8 cellular contexts compared by ENCODE assay signal in genomic region chr16:2468725-2469398, GRCh38. TPM values are rescaled to one million over a fixed set of nuclear protein-coding genes. Genes with fewer than 3 reads are reported as not detected.
DNase-seq lines count a peak whose midpoint lies in the region; ATAC-seq and TF ChIP-seq lines count a peak whose summit lies in the region.

No MANE protein-coding gene starts in this region.

- H3K9me3 ChIP-seq in A673 (ENCODE audit: low read depth, low read length, poor library complexity, severe bottlenecking) (no peaks in the 10 kb centered on the region), GM23248 (ENCODE audit: low read depth) (no peaks in the 10 kb centered on the region), ectodermal cell (ENCODE audit: control insufficient read depth, low read length) (no peaks in the 10 kb centered on the region)

- H3K9ac ChIP-seq in GM23248 (no peak overlapping the region), rectal smooth muscle tissue (ENCODE audit: low read length) (no peak overlapping the region)

- H3K79me2 ChIP-seq in GM23248 (ENCODE audit: insufficient read depth): no peaks in the 10 kb centered on the region

- no TSS peak for BruUV-seq in A673 (replicated peaks; lab: Mats Ljungman, UMichigan)

- TF ChIP-seq CTCF in A673 (conservative IDR thresholded peaks at IDR 0.05; ENCODE audit: low read depth, low read length): no peak

- no peaks in the 10 kb centered on the region for H3K36me3 ChIP-seq in A673 (ENCODE audit: insufficient read depth, low read length, poor library complexity, severe bottlenecking)
- H3K36me3 ChIP-seq in GM23248 (ENCODE audit: low read depth): no peaks in the 10 kb centered on the region
- no peaks in the 10 kb centered on the region for H3K36me3 ChIP-seq in ectodermal cell (ENCODE audit: control insufficient read depth, insufficient read depth, low read length)
- H3K36me3 ChIP-seq in rectal smooth muscle tissue (ENCODE audit: control insufficient read depth, insufficient read depth, low read length): no peaks in the 10 kb centered on the region

- H3F3A ChIP-seq in GM23248 (ENCODE audit: insufficient read depth): no peaks in the 10 kb centered on the region

- peak overlapping the region; percentile 77 for H3K4me2 ChIP-seq in GM23248 (ENCODE audit: unreplicated experiment)

- H2AFZ ChIP-seq in GM23248: no peak overlapping the region

- peak; percentile 65 for DNase-seq in A673 (ENCODE audit: low spot score)
- no peak for DNase-seq in GM23248
- peak; percentile 98 for DNase-seq in NCI-H345 (lab: John Stamatoyannopoulos, UW)
- DNase-seq in AG20443 (ENCODE audit: low spot score): no peak

- no peak for ATAC-seq in GM18519 (IDR thresholded peaks at IDR 0.05; ENCODE audit: low FRiP score, unreplicated experiment)
- no peak for ATAC-seq in HG02973 (IDR thresholded peaks at IDR 0.05; ENCODE audit: unreplicated experiment)

- H3K9me2 ChIP-seq in GM23248 (ENCODE audit: insufficient read depth): no peaks in the 10 kb centered on the region

- intact Hi-C loops in A673 (cut with micrococcal nuclease; ENCODE audit: unreplicated experiment): no loop called here

- H3K4me1 ChIP-seq in A673 (ENCODE audit: insufficient read depth, low read length, poor library complexity, severe bottlenecking) (peaks cover 63% of the 10 kb centered on the region), GM23248 (ENCODE audit: insufficient read depth) (no peaks in the 10 kb centered on the region), ectodermal cell (ENCODE audit: control insufficient read depth, insufficient read depth, low read length) (peaks cover 36% of the 10 kb centered on the region), rectal smooth muscle tissue (ENCODE audit: control insufficient read depth, insufficient read depth, low read length) (peaks cover 2% of the 10 kb centered on the region)

- H3K27ac ChIP-seq in A673 (ENCODE audit: low read depth, low read length, poor library complexity, severe bottlenecking): peak overlapping the region; percentile 97
- no peak overlapping the region for H3K27ac ChIP-seq in GM23248
- H3K27ac ChIP-seq in ectodermal cell (ENCODE audit: insufficient read depth, low read depth, low read length, poor library complexity, severe bottlenecking): no peak overlapping the region
- H3K27ac ChIP-seq in rectal smooth muscle tissue (ENCODE audit: low read depth, low read length): no peak overlapping the region

- H4K20me1 ChIP-seq in GM23248 (ENCODE audit: insufficient read depth): no peaks in the 10 kb centered on the region

- H3K4me3 ChIP-seq in A673 (ENCODE audit: low read depth, low read length, poor library complexity, severe bottlenecking): peak overlapping the region; percentile 48
- peak overlapping the region; percentile 66; the same call in 1 of the 2 replicates for H3K4me3 ChIP-seq in GM23248
- H3K4me3 ChIP-seq in ectodermal cell (ENCODE audit: insufficient read depth, low read depth, low read length): peak overlapping the region; percentile 43
- H3K4me3 ChIP-seq in rectal smooth muscle tissue (ENCODE audit: low read length): peak overlapping the region; percentile 21

- 46 to 67% methylated on average over 7 to 14 of the region's 14 CpGs for WGBS in GM23248 (ENCODE audit: low coverage in 1 of 2, low lambda C conversion rate in 2 of 2, missing lambda C conversion rate in 2 of 2), 2 experiments
- WGBS in ectodermal cell, 2 experiments: 17 to 22% methylated on average over 13 to 14 of the region's 14 CpGs

- in situ Hi-C loops in GM23248 (cut with MboI): no loop called here

- CTCF ChIA-PET in A673 (lab: Charles Lee): interaction anchor here (0.7 kb wide), 1 partner anchor 45 kb away, joined by 7 read pairs; the partner anchor contains the start of gene ATP6V0C

- POLR2A ChIA-PET in A673 (lab: Charles Lee; ENCODE audit: low non-redundant PET): interaction anchor here (0.5 to 0.7 kb wide), 5 partner anchors 18 to 486 kb away, joined by 4 to 18 read pairs (median 11); no protein-coding TSS in a partner anchor

- H3K27me3 ChIP-seq in A673 (replicated peaks; ENCODE audit: insufficient read depth, low read depth, low read length, poor library complexity) (no peaks in the 10 kb centered on the region), GM23248 (replicated peaks; ENCODE audit: insufficient read depth) (no peaks in the 10 kb centered on the region), ectodermal cell (ENCODE audit: control insufficient read depth, insufficient read depth, low read length, poor library complexity, severe bottlenecking) (peaks cover 55% of the 10 kb centered on the region), rectal smooth muscle tissue (ENCODE audit: control insufficient read depth, insufficient read depth, low read length) (peaks cover 30% of the 10 kb centered on the region)

RNA-seq across cellular contexts. Expression of gene NTN3, which starts 2.2 kb away (rescaled TPM):
- total RNA-seq in A673 (2021): 1.6 and 2.9 TPM in 2 replicates
- 1.8 TPM in 1 of 2 replicates, not detected in the other for total RNA-seq in GM23248 (2014; rRNA removed; shearing (Covaris generic))
- polyA plus RNA-seq in GM23248 (2016; fragmentation: Nextera tagmentation; extraction: Ambion mirVana): not detected in 2 replicates
- 0.67 TPM for polyA plus RNA-seq in ectodermal cell (2013, experiment 1 of 4)
- polyA plus RNA-seq in ectodermal cell (2013, experiment 2 of 4): 1.0 TPM
- polyA plus RNA-seq in ectodermal cell (2013, experiment 3 of 4): 0.85 TPM
- polyA plus RNA-seq in ectodermal cell (2013, experiment 4 of 4): 0.77 TPM

RNA-seq across cellular contexts. Expression of gene TBC1D24, which starts 6.1 kb away (rescaled TPM):
- total RNA-seq in A673 (2021): 24.2 and 27.1 TPM in 2 replicates
- 17.8 and 18.7 TPM in 2 replicates for total RNA-seq in GM23248 (2014; rRNA removed; shearing (Covaris generic))
- 9.3 and 10.1 TPM in 2 replicates for polyA plus RNA-seq in GM23248 (2016; fragmentation: Nextera tagmentation; extraction: Ambion mirVana)
- polyA plus RNA-seq in ectodermal cell (2013, experiment 1 of 4): 11.5 TPM
- 11.1 TPM for polyA plus RNA-seq in ectodermal cell (2013, experiment 2 of 4)
- 8.4 TPM for polyA plus RNA-seq in ectodermal cell (2013, experiment 3 of 4)
- 9.3 TPM for polyA plus RNA-seq in ectodermal cell (2013, experiment 4 of 4)

RNA-seq across cellular contexts. Expression of gene TEDC2, which starts 9.0 kb away (rescaled TPM):
- total RNA-seq in A673 (2021): 48.5 and 51.9 TPM in 2 replicates
- total RNA-seq in GM23248 (2014; rRNA removed; shearing (Covaris generic)): 6.8 and 8.3 TPM in 2 replicates
- polyA plus RNA-seq in GM23248 (2016; fragmentation: Nextera tagmentation; extraction: Ambion mirVana): 4.2 and 4.8 TPM in 2 replicates
- polyA plus RNA-seq in ectodermal cell (2013, experiment 1 of 4): 39.5 TPM
- 36.5 TPM for polyA plus RNA-seq in ectodermal cell (2013, experiment 2 of 4)
- polyA plus RNA-seq in ectodermal cell (2013, experiment 3 of 4): 37.5 TPM
- polyA plus RNA-seq in ectodermal cell (2013, experiment 4 of 4): 32.7 TPM

RNA-seq across cellular contexts. Expression of gene CCNF, which starts 39.6 kb away (rescaled TPM):
- total RNA-seq in A673 (2021): 71.7 and 76.1 TPM in 2 replicates
- 11.5 and 15.7 TPM in 2 replicates for total RNA-seq in GM23248 (2014; rRNA removed; shearing (Covaris generic))
- polyA plus RNA-seq in GM23248 (2016; fragmentation: Nextera tagmentation; extraction: Ambion mirVana): 9.3 and 10.5 TPM in 2 replicates
- 39.8 TPM for polyA plus RNA-seq in ectodermal cell (2013, experiment 1 of 4)
- polyA plus RNA-seq in ectodermal cell (2013, experiment 2 of 4): 35.6 TPM
- polyA plus RNA-seq in ectodermal cell (2013, experiment 3 of 4): 31.7 TPM
- 31.2 TPM for polyA plus RNA-seq in ectodermal cell (2013, experiment 4 of 4)

RNA-seq across cellular contexts. Expression of gene ATP6V0C, which starts 44.9 kb away (rescaled TPM):
- 231 and 252 TPM in 2 replicates for total RNA-seq in A673 (2021)
- 43.2 and 44.9 TPM in 2 replicates for total RNA-seq in GM23248 (2014; rRNA removed; shearing (Covaris generic))
- polyA plus RNA-seq in GM23248 (2016; fragmentation: Nextera tagmentation; extraction: Ambion mirVana): 186 and 197 TPM in 2 replicates
- polyA plus RNA-seq in ectodermal cell (2013, experiment 1 of 4): 193 TPM
- 182 TPM for polyA plus RNA-seq in ectodermal cell (2013, experiment 2 of 4)
- polyA plus RNA-seq in ectodermal cell (2013, experiment 3 of 4): 196 TPM
- polyA plus RNA-seq in ectodermal cell (2013, experiment 4 of 4): 224 TPM

Comparison
In these comparisons a context has a peak if more than half of its experiments do, and no peak if none do; other contexts are left out.
1. DNase-seq: peak in A673 (single experiment) and NCI-H345 (single experiment); none in GM23248 (single experiment) and AG20443 (single experiment).
2. Peak in every context shown above with its lines, with median percentiles within 50 percentile points of each other: H3K4me3 ChIP-seq.